23 cellular contexts compared by ENCODE assay signal in the genomic region with DNA sequence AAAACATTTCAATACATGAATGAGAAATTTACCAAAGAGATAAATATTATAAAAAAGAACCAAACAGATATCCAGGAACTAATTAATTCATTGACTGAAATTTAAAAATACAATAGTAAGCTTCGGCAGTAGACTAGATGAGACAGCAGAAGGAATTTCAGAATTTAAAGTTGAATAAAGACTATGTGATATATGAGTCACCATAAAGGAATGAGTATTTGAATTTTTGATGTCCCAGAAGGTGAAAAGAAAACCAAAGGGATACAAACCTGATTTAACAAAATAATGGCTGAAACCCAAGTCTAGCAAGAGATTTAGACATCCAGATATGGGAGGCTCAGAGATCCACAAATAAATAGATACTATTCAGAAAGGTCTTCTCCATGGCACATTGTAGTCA.
"Had no signal": no experiment of that assay in that cellular context is flagged by ENCODE, and none has a peak within 500 bp of the region (broad histone marks: within the 10 kb centered on the region; RNA-seq: fewer than 3 reads in every experiment).

No MANE protein-coding gene starts in this region.

- H3K27me3 ChIP-seq: brain microvascular endothelial cell, esophagus muscularis mucosa, right lobe of liver, upper lobe of left lung had no signal

- H3K27ac Mint-ChIP-seq: activated B cell treated with CpG ODN at 0.5 μM for 24 hours; activated CD8-positive, alpha-beta memory T cell treated with anti-CD3 and anti-CD28 coated beads, Interleukin-2, amount 10 ng/mL, durations not matched to agents 7 days and 5 days; activated CD8-positive, alpha-beta T cell treated with anti-CD3 and anti-CD28 coated beads, Interleukin-2, amount 10 ng/mL, durations not matched to agents 7 days and 5 days; activated naive CD4-positive, alpha-beta T cell treated with anti-CD3 and anti-CD28 coated beads, Interleukin-2, amount 50 U/mL, for 72 hours; activated T-helper 2 cell treated with anti-CD3 and anti-CD28 coated beads, Interferon-gamma antibody, Interleukin-2, Interleukin-4, amounts not matched to agents 10 μg/mL and 5 μg/mL and 100 μg/mL, durations not matched to agents 14 hours and 24 hours and 36 hours; nephron; stimulated activated effector memory CD8-positive, alpha-beta T cell treated with anti-CD3 and anti-CD28 coated beads, Interleukin-12 subunit alpha, Interleukin-12 subunit beta, amount 100 ng/mL, for 72 hours; stimulated activated naive CD8-positive, alpha-beta T cell treated with anti-CD3 and anti-CD28 coated beads, Interleukin-15, Interleukin-2, amounts not matched to agents 100 ng/mL and 50 ng/mL, for 24 hours; T-helper 2 cell treated with Interferon-gamma antibody and Interleukin-4, amounts not matched to agents 5 μg/mL and 100 μg/mL, for 36 hours had no signal

- H3K4me3 ChIP-seq: esophagus muscularis mucosa, heart right ventricle, right lobe of liver, skin epidermis, upper lobe of left lung had no signal

- H3K36me3 Mint-ChIP-seq: activated CD8-positive, alpha-beta memory T cell treated with anti-CD3 and anti-CD28 coated beads, Interleukin-2, amount 10 ng/mL, durations not matched to agents 7 days and 5 days; stimulated activated effector memory CD8-positive, alpha-beta T cell treated with anti-CD3 and anti-CD28 coated beads, Interleukin-12 subunit alpha, Interleukin-12 subunit beta, amount 100 ng/mL, for 72 hours had no signal

- H3K36me3 ChIP-seq: brain microvascular endothelial cell, esophagus muscularis mucosa, heart right ventricle, right lobe of liver, upper lobe of left lung had no signal

- H3K27me3 Mint-ChIP-seq: activated CD8-positive, alpha-beta memory T cell treated with anti-CD3 and anti-CD28 coated beads, Interleukin-2, amount 10 ng/mL, durations not matched to agents 7 days and 5 days had no signal

- ATAC-seq: activated CD8-positive, alpha-beta memory T cell treated with anti-CD3 and anti-CD28 coated beads, Interleukin-2, amount 10 ng/mL, durations not matched to agents 7 days and 5 days; activated CD8-positive, alpha-beta T cell treated with anti-CD3 and anti-CD28 coated beads, Interleukin-2, amount 10 ng/mL, durations not matched to agents 7 days and 5 days; activated naive CD4-positive, alpha-beta T cell treated with anti-CD3 and anti-CD28 coated beads, Interleukin-2, amount 50 U/mL, for 72 hours; heart right ventricle; left cardiac atrium; left ventricle myocardium superior; stimulated activated effector memory CD8-positive, alpha-beta T cell treated with anti-CD3 and anti-CD28 coated beads, Interleukin-12 subunit alpha, Interleukin-12 subunit beta, amount 100 ng/mL, for 72 hours had no signal

- H3K9me3 ChIP-seq: right lobe of liver had no signal

- H3K4me1 Mint-ChIP-seq: activated B cell treated with CpG ODN at 0.5 μM for 24 hours; activated CD8-positive, alpha-beta memory T cell treated with anti-CD3 and anti-CD28 coated beads, Interleukin-2, amount 10 ng/mL, durations not matched to agents 7 days and 5 days; stimulated activated effector memory CD8-positive, alpha-beta T cell treated with anti-CD3 and anti-CD28 coated beads, Interleukin-12 subunit alpha, Interleukin-12 subunit beta, amount 100 ng/mL, for 72 hours had no signal

- DNase-seq: activated B cell treated with CpG ODN at 0.5 μM for 24 hours; activated CD4-positive, alpha-beta T cell treated with anti-CD3 and anti-CD28 coated beads, Interleukin-2, amount 50 U/mL, for 1 hour; activated CD8-positive, alpha-beta memory T cell treated with anti-CD3 and anti-CD28 coated beads, Interleukin-2, amount 10 ng/mL, durations not matched to agents 7 days and 5 days; activated CD8-positive, alpha-beta T cell treated with anti-CD3 and anti-CD28 coated beads, Interleukin-2, amount 10 ng/mL, durations not matched to agents 7 days and 5 days; activated T-cell treated with anti-CD3 and anti-CD28 coated beads, Interleukin-2, amount 50 U/mL, for 48 hours; brain microvascular endothelial cell; foreskin melanocyte; heart right ventricle; left cardiac atrium; left ventricle myocardium superior; right lobe of liver; stimulated activated CD4-positive, alpha-beta T cell treated with anti-CD3 and anti-CD28 coated beads, Interleukin-12 subunit alpha, Interleukin-12 subunit beta, amount 100 ng/mL, for 4 hours; stimulated activated CD4-positive, alpha-beta T cell treated with anti-CD3 and anti-CD28 coated beads, Interleukin-4, amount 100 ng/mL, for 24 hours; T-helper 1 cell; upper lobe of left lung had no signal

- H3K4me1 ChIP-seq: esophagus muscularis mucosa, heart right ventricle, right lobe of liver, upper lobe of left lung had no signal

- H3K4me3 Mint-ChIP-seq: activated B cell treated with CpG ODN at 0.5 μM for 24 hours; activated CD8-positive, alpha-beta memory T cell treated with anti-CD3 and anti-CD28 coated beads, Interleukin-2, amount 10 ng/mL, durations not matched to agents 7 days and 5 days; activated CD8-positive, alpha-beta T cell treated with anti-CD3 and anti-CD28 coated beads, Interleukin-2, amount 10 ng/mL, durations not matched to agents 7 days and 5 days; nephron; stimulated activated effector memory CD8-positive, alpha-beta T cell treated with anti-CD3 and anti-CD28 coated beads, Interleukin-12 subunit alpha, Interleukin-12 subunit beta, amount 100 ng/mL, for 72 hours; stimulated activated naive CD8-positive, alpha-beta T cell treated with anti-CD3 and anti-CD28 coated beads, Interleukin-15, Interleukin-2, amounts not matched to agents 100 ng/mL and 50 ng/mL, for 24 hours; T-helper 2 cell treated with Interferon-gamma antibody and Interleukin-4, amounts not matched to agents 5 μg/mL and 100 μg/mL, for 36 hours had no signal

- H3K27ac ChIP-seq: brain microvascular endothelial cell, esophagus muscularis mucosa, heart right ventricle, right lobe of liver, skin epidermis, upper lobe of left lung had no signal
